ENCODE assay signal across 8 cellular contexts in the genomic region with DNA sequence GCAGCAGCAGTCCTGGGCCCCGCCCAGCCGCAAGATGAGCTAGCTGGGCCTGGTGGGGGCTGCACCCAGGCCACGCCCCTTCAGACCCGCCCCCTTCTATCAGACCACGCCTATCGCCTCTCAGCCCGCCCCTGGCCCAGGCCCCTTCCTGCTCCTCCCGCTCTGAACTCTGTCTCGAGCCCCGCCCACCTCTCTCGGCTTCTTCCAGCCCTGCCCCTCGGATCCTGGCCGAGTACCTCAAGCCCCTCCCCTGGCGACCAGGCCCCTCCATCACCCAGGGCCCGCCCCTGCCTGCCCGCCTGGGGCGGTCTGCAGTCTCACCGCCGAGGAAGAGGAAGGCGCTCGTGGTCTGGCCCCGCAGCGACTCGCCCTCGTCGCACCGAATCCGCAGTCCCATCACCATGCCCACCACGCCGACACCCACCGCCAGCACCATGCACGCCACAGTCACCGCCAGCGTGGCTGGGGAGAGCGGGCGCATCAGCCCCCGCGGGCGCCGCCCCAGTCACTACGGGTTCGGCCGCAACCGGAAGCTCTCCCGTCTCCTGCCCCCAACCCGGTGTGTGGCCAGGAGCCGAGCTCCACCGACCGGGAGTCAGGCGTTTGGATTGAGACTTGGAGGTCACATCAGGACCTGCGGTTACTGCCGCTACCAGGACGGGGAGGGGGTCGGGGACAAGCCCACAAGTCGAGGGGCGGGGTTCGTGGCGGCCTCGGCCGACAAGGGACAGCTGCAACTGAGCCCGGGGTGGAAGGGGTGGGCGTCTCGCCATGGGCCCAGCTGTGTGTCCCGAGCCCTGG. TPM values are rescaled to one million over a fixed set of nuclear protein-coding genes. Genes with fewer than 3 reads are reported as not detected.
DNase-seq lines count a peak whose midpoint lies in the region; ATAC-seq and TF ChIP-seq lines count a peak whose summit lies in the region.

No MANE protein-coding gene starts in this region.

- peak overlapping the region; percentile 97 for H3K4me3 Mint-ChIP-seq in activated T-cell treated with anti-CD3 and anti-CD28 coated beads, Interleukin-2, amount 50 U/mL, for 24 hours

- H3K4me1 Mint-ChIP-seq in activated T-cell treated with anti-CD3 and anti-CD28 coated beads, Interleukin-2, amount 50 U/mL, for 24 hours (ENCODE audit: low read depth), result peaks cover 66% of the 10 kb centered on the region

- peaks cover 30% of the 10 kb centered on the region for H3K79me2 ChIP-seq in PC-3 (ENCODE audit: low read length)

- H3K4me3 ChIP-seq in BE2C (ENCODE audit: low read depth, low read length) (peak overlapping the region; percentile 80), PC-3 (ENCODE audit: low read length) (peak overlapping the region; percentile 87), mucosa of stomach (ENCODE audit: low read length) (peak overlapping the region; percentile 95)

- BruUV-seq in PC-3 (replicated peaks; lab: Mats Ljungman, UMichigan), result no TSS peak

- H4K20me1 ChIP-seq in PC-3 (ENCODE audit: low read length), result no peaks in the 10 kb centered on the region

- intact Hi-C loops in PC-3 (cut with micrococcal nuclease), result loop anchor here (1.0 kb wide), 2 partner anchors 27 to 28 kb away; no protein-coding TSS in a partner anchor

- H3F3A ChIP-seq in PC-3 (ENCODE audit: low read length, unreplicated experiment), result peaks cover 4% of the 10 kb centered on the region

- peak; percentile 81 for TF ChIP-seq POLR2A in erythroblast (IDR thresholded peaks at IDR 0.05; ENCODE audit: low read length)

- peak overlapping the region; percentile 95 for H2AFZ ChIP-seq in PC-3 (ENCODE audit: low read length)

- peak overlapping the region; percentile 88 for H3K9ac ChIP-seq in PC-3 (ENCODE audit: low read length)
- peak overlapping the region; percentile 91 for H3K9ac ChIP-seq in mucosa of stomach (ENCODE audit: low read length)

- no peaks in the 10 kb centered on the region for H3K9me3 ChIP-seq in BE2C
- no peaks in the 10 kb centered on the region for H3K9me3 ChIP-seq in PC-3 (ENCODE audit: low read length)
- no peaks in the 10 kb centered on the region for H3K9me3 ChIP-seq in mucosa of stomach (ENCODE audit: control insufficient read depth, low read length)

- H3K9me3 Mint-ChIP-seq in activated T-cell treated with anti-CD3 and anti-CD28 coated beads, Interleukin-2, amount 50 U/mL, for 24 hours, result no peaks in the 10 kb centered on the region

- peak overlapping the region; percentile 95 for H3K4me2 ChIP-seq in PC-3 (ENCODE audit: low read length)

- no peaks in the 10 kb centered on the region for H3K27me3 Mint-ChIP-seq in activated T-cell treated with anti-CD3 and anti-CD28 coated beads, Interleukin-2, amount 50 U/mL, for 24 hours

- CTCF ChIA-PET in PC-3 (lab: Charles Lee), result interaction anchor here (1.1 kb wide), 1 partner anchor 28 kb away, joined by 10 read pairs; no protein-coding TSS in a partner anchor

- TF ChIP-seq CTCF in BE2C (IDR thresholded peaks at IDR 0.05; ENCODE audit: low read depth, low read length), result no peak
- no peak for TF ChIP-seq CTCF in PC-3 (conservative IDR thresholded peaks at IDR 0.05; ENCODE audit: low read depth, low read length)

- ATAC-seq in HG03457 (IDR thresholded peaks at IDR 0.05; ENCODE audit: unreplicated experiment), result peak; percentile 54
- peak; percentile 66 for ATAC-seq in PC-3

- peak overlapping the region; percentile 97 for H3K27ac Mint-ChIP-seq in activated T-cell treated with anti-CD3 and anti-CD28 coated beads, Interleukin-2, amount 50 U/mL, for 24 hours

- peak overlapping the region; percentile 87 for H3K27ac ChIP-seq in PC-3 (ENCODE audit: low read length)

- H3K36me3 ChIP-seq in BE2C, result no peaks in the 10 kb centered on the region
- no peaks in the 10 kb centered on the region for H3K36me3 ChIP-seq in PC-3 (ENCODE audit: low read depth, low read length)
- no peaks in the 10 kb centered on the region for H3K36me3 ChIP-seq in mucosa of stomach (ENCODE audit: control insufficient read depth, insufficient read depth, low read length)

- DNase-seq in BE2C (peak; percentile 99), GM19240 (ENCODE audit: insufficient read length, low spot score) (peak; percentile 87), PC-3 (peak; percentile 99), erythroblast (lab: John Stamatoyannopoulos, UW) (peak; percentile 99)
- peak; percentile 100 for DNase-seq in activated T-cell treated with anti-CD3 and anti-CD28 coated beads, Interleukin-2, amount 50 U/mL, for 24 hours
- peak; percentile 100 for DNase-seq in stimulated activated CD8-positive, alpha-beta memory T cell treated with anti-CD3 and anti-CD28 coated beads, Interleukin-4, amount 100 ng/mL, for 48 hours

- H3K9me2 ChIP-seq in PC-3 (replicated peaks; ENCODE audit: low read length), result no peaks in the 10 kb centered on the region

- POLR2A ChIA-PET in PC-3 (lab: Charles Lee; ENCODE audit: unreplicated experiment), result interaction anchor here (0.5 to 1.5 kb wide), 8 partner anchors 9 to 321 kb away, joined by 3 to 26 read pairs (median 8); a partner anchor contains a TSS

- H3K27me3 ChIP-seq in BE2C (no peaks in the 10 kb centered on the region), PC-3 (ENCODE audit: low read length) (no peaks in the 10 kb centered on the region), mucosa of stomach (ENCODE audit: control insufficient read depth, insufficient read depth, low read length) (no peaks in the 10 kb centered on the region)

- H3K36me3 Mint-ChIP-seq in activated T-cell treated with anti-CD3 and anti-CD28 coated beads, Interleukin-2, amount 50 U/mL, for 24 hours (ENCODE audit: low read depth), result peaks cover 77% of the 10 kb centered on the region

- H3K4me1 ChIP-seq in BE2C (peaks cover 2% of the 10 kb centered on the region; the same call in 1 of the 2 replicates), PC-3 (ENCODE audit: insufficient read depth, low read length) (peaks cover 37% of the 10 kb centered on the region), mucosa of stomach (ENCODE audit: control insufficient read depth, insufficient read depth, low read length) (peaks cover 33% of the 10 kb centered on the region)

RNA-seq across cellular contexts. Expression of a gene that starts 1.0 kb away (rescaled TPM):
- 4.7 TPM for polyA plus RNA-seq in BE2C (2012; ENCODE audit: insufficient read depth, insufficient read length, low read depth)
- total RNA-seq in PC-3 (2014; rRNA removed), result 0.95 TPM in 1 of 2 replicates, not detected in the other

RNA-seq across cellular contexts. Expression of a gene that starts 1.6 kb away (rescaled TPM):
- polyA plus RNA-seq in BE2C (2012; ENCODE audit: insufficient read depth, insufficient read length, low read depth), result 101 TPM
- total RNA-seq in PC-3 (2014; rRNA removed), result 249 and 320 TPM in 2 replicates

RNA-seq across cellular contexts. Expression of a gene that starts 4.7 kb away (rescaled TPM):
- 0.54 TPM for polyA plus RNA-seq in BE2C (2012; ENCODE audit: insufficient read depth, insufficient read length, low read depth)
- not detected in 2 replicates for total RNA-seq in PC-3 (2014; rRNA removed)

RNA-seq across cellular contexts. Expression of a gene that starts 20.0 kb away (rescaled TPM):
- not detected for polyA plus RNA-seq in BE2C (2012; ENCODE audit: insufficient read depth, insufficient read length, low read depth)
- total RNA-seq in PC-3 (2014; rRNA removed), result not detected in 2 replicates

RNA-seq across cellular contexts. Expression of a gene that starts 22.6 kb away (rescaled TPM):
- not detected for polyA plus RNA-seq in BE2C (2012; ENCODE audit: insufficient read depth, insufficient read length, low read depth)
- total RNA-seq in PC-3 (2014; rRNA removed), result not detected in 2 replicates

Comparison
In these comparisons a context has a peak if more than half of its experiments do, and no peak if none do; other contexts are left out.
1. Peak in every context shown above with its lines: DNase-seq, ATAC-seq, H3K4me3 ChIP-seq and H3K27ac ChIP-seq.